9 cellular contexts compared by ENCODE assay signal in the genomic region with DNA sequence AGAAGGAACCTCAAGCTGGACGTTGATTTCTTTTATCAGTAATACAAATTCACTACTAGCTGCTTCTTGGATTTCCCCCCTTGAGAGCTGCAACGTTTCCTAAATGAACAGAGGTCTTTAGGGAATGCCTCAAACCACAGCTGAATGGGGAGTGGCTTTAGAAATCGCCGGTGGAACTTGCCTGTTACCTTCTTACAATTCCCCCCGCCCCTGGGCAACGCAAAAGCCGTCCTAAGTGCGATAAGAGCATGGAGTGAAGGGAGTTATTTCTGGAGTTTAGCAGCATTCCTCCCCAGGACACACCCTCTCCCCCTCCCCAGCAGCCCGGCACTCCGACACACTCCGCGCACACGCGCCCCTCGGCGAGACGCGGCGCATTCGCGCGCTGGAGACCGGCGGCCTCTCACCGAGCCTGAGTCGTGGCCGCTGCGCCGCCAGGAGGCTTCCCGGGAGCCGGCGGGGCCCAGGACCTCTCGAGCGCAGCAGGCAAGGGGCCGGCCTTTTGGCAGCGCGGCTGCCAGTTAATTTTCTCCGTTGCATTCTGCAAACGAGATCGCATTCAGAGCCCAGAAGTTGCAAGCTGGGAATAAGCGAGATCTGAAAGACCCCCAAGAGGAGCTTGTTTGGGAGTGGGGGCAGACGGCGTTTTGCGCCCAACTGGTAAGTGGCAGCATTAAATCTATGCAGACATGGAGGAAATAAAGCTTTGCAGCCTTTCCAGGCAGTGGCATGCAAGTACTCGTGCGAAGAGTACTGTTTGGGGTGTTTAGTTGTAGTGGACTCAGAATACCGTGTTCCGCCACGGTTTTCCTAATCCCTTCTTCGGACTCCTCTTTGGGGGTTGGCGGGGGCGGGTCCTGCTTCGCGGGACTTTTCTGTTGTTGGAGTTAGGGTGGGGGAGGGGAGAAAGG.
DNase-seq lines count a peak whose midpoint lies in the region; ATAC-seq, FAIRE-seq and TF ChIP-seq lines count a peak whose summit lies in the region.
"Had no signal": no experiment of that assay in that cellular context is flagged by ENCODE, and none has a peak within 500 bp of the region (broad histone marks: within the 10 kb centered on the region; RNA-seq: fewer than 3 reads in every experiment).

No MANE protein-coding gene starts in this region.

- peak overlapping the region; percentile 51 for H3K4me3 ChIP-seq in colonic mucosa
- H3K4me3 ChIP-seq: GM12878 had no signal

- TF ChIP-seq POLR2A in GM12891 (IDR thresholded peaks at IDR 0.05; ENCODE audit: low read depth, low read length) = no peak

- peak overlapping the region; percentile 47 to 51 for H3K9ac ChIP-seq in colonic mucosa (ENCODE audit: low read depth in 2 of 2, low read length in 2 of 2)

- H3K27me3 Mint-ChIP-seq in activated T-cell treated with anti-CD3 and anti-CD28 coated beads, Interleukin-2, amount 50 U/mL, for 24 hours = peaks cover 78% of the 10 kb centered on the region
- peaks cover 31% of the 10 kb centered on the region for H3K27me3 Mint-ChIP-seq in stimulated activated memory B cell treated with anti-CD40 and anti-IgM and Interleukin-4, amounts not matched to agents 10 μg/mL and 1 μg/mL and 100 μg/mL, for 72 hours

- no peaks in the 10 kb centered on the region for H3K9me3 Mint-ChIP-seq in activated T-cell treated with anti-CD3 and anti-CD28 coated beads, Interleukin-2, amount 50 U/mL, for 24 hours
- H3K9me3 Mint-ChIP-seq in stimulated activated memory B cell treated with anti-CD40 and anti-IgM and Interleukin-4, amounts not matched to agents 10 μg/mL and 1 μg/mL and 100 μg/mL, for 72 hours = no peaks in the 10 kb centered on the region

- H3K36me3 Mint-ChIP-seq in activated T-cell treated with anti-CD3 and anti-CD28 coated beads, Interleukin-2, amount 50 U/mL, for 24 hours (ENCODE audit: low read depth) = no peaks in the 10 kb centered on the region
- no peaks in the 10 kb centered on the region for H3K36me3 Mint-ChIP-seq in stimulated activated memory B cell treated with anti-CD40 and anti-IgM and Interleukin-4, amounts not matched to agents 10 μg/mL and 1 μg/mL and 100 μg/mL, for 72 hours

- H3K9me3 ChIP-seq in colonic mucosa = no peaks in the 10 kb centered on the region

- ATAC-seq in stimulated activated memory B cell treated with anti-CD40 and anti-IgM and Interleukin-4, amounts not matched to agents 10 μg/mL and 1 μg/mL and 100 μg/mL, for 72 hours = no peak
- no peak for ATAC-seq in HG03139 (IDR thresholded peaks at IDR 0.05; ENCODE audit: unreplicated experiment)
- ATAC-seq: GM12878 had no signal

- no peaks in the 10 kb centered on the region for H3K36me3 ChIP-seq in colonic mucosa

- peaks cover 15% of the 10 kb centered on the region for H3K4me1 Mint-ChIP-seq in activated T-cell treated with anti-CD3 and anti-CD28 coated beads, Interleukin-2, amount 50 U/mL, for 24 hours (ENCODE audit: low read depth)
- H3K4me1 Mint-ChIP-seq in stimulated activated memory B cell treated with anti-CD40 and anti-IgM and Interleukin-4, amounts not matched to agents 10 μg/mL and 1 μg/mL and 100 μg/mL, for 72 hours = no peaks in the 10 kb centered on the region

- no peak overlapping the region for H3K27ac Mint-ChIP-seq in activated T-cell treated with anti-CD3 and anti-CD28 coated beads, Interleukin-2, amount 50 U/mL, for 24 hours
- H3K27ac Mint-ChIP-seq in stimulated activated memory B cell treated with anti-CD40 and anti-IgM and Interleukin-4, amounts not matched to agents 10 μg/mL and 1 μg/mL and 100 μg/mL, for 72 hours = no peak overlapping the region

- H3K27ac ChIP-seq in colonic mucosa = peak overlapping the region; percentile 37

- DNase-seq in activated T-cell treated with anti-CD3 and anti-CD28 coated beads, Interleukin-2, amount 50 U/mL, for 24 hours = peak; percentile 33
- no peak for DNase-seq in activated T-cell treated with anti-CD3 and anti-CD28 coated beads, Interleukin-2, amount 50 U/mL, for 1 hour
- peak; percentile 73 to 77 for DNase-seq in NCI-H446 (lab: John Stamatoyannopoulos, UW)
- DNase-seq in colonic mucosa = peak; percentile 70
- peak; percentile 79 for DNase-seq in kidney glomerular epithelial cell (lab: John Stamatoyannopoulos, UW)
- DNase-seq in GM12891 (ENCODE audit: insufficient read length, low spot score) = no peak

- H3K27me3 ChIP-seq in colonic mucosa = no peaks in the 10 kb centered on the region

- no peaks in the 10 kb centered on the region for H3K4me1 ChIP-seq in colonic mucosa

- TF ChIP-seq CTCF in colonic mucosa (IDR thresholded peaks at IDR 0.05) = peak; percentile 15

- peak overlapping the region; percentile 59 for H3K4me3 Mint-ChIP-seq in activated T-cell treated with anti-CD3 and anti-CD28 coated beads, Interleukin-2, amount 50 U/mL, for 24 hours
- H3K4me3 Mint-ChIP-seq in stimulated activated memory B cell treated with anti-CD40 and anti-IgM and Interleukin-4, amounts not matched to agents 10 μg/mL and 1 μg/mL and 100 μg/mL, for 72 hours = peak overlapping the region; percentile 43

- intact Hi-C loops in colonic mucosa (cut with DNase I) = no loop called here

- FAIRE-seq in GM12891 (lab: Jason Lieb, UNC) = no peak
- FAIRE-seq: GM12878 had no signal

TF ChIP-seq in GM12891, 5 proteins besides CTCF, POLR2A, EP300 and RAD21:
- TF ChIP-seq POU2F2 (IDR thresholded peaks at IDR 0.05; ENCODE audit: low read depth, low read length) (no peak), TAF1 (IDR thresholded peaks at IDR 0.05; ENCODE audit: low read depth, low read length) (no peak), PAX5 (IDR thresholded peaks at IDR 0.05; ENCODE audit: insufficient read depth, low read length, severe bottlenecking) (no peak), POLR2AphosphoS5 (IDR thresholded peaks at IDR 0.05; ENCODE audit: low read depth, low read length) (no peak), SPI1 (IDR thresholded peaks at IDR 0.05; ENCODE audit: low read depth, low read length) (no peak)
TF ChIP-seq in GM12891: peak in this region for 0.

Comparison
In these comparisons a context has a peak if more than half of its experiments do, and no peak if none do; other contexts are left out.
1. DNase-seq: peak in activated T-cell treated with anti-CD3 and anti-CD28 coated beads, Interleukin-2, amount 50 U/mL, for 24 hours (single experiment), NCI-H446 (2 of 2), colonic mucosa (single experiment) and kidney glomerular epithelial cell (single experiment); none in activated T-cell treated with anti-CD3 and anti-CD28 coated beads, Interleukin-2, amount 50 U/mL, for 1 hour (single experiment) and GM12891 (single experiment).